Comparison of ENCODE assay signal across 9 cellular contexts in the genomic region with DNA sequence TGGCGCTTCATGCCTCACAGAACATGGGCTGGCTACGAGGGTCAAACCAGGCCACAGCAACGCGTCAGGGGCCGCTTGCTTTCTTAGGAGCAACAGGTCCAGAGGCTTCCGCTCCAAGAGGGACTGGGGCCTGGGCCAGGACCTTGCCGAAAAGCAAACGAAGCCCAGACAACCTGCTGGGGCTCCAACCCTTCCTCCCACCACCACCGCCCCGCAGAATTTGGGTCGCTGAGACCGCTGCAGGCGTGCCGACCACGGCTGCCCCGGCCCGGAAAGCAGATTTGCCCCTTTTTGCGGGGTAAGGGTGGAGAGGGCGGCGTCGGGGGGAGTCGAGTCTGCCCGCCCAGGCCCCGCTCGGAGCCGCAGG. TPM values are rescaled to one million over a fixed set of nuclear protein-coding genes. Genes with fewer than 3 reads are reported as not detected.
DNase-seq lines count a peak whose midpoint lies in the region; ATAC-seq, FAIRE-seq and TF ChIP-seq lines count a peak whose summit lies in the region.
"Had no signal": no experiment of that assay in that cellular context is flagged by ENCODE, and none has a peak within 500 bp of the region (broad histone marks: within the 10 kb centered on the region; RNA-seq: fewer than 3 reads in every experiment).

No MANE protein-coding gene starts in this region.

- 0% methylated on average over 5 of the region's 26 CpGs for WGBS in HepG2 (ENCODE audit: low lambda C conversion rate)
- WGBS in thyroid gland, 2 donors = 10 to 63% methylated on average over 1 to 3 of the region's 26 CpGs

- H3K36me3 ChIP-seq in HUES6 (ENCODE audit: control insufficient read depth, insufficient read depth, low read length) (no peaks in the 10 kb centered on the region), brain microvascular endothelial cell (replicated peaks) (no peaks in the 10 kb centered on the region), HepG2 (replicated peaks in 1 of 2; ENCODE audit: control insufficient read depth in 1 of 2, insufficient read depth in 2 of 2, low read length in 2 of 2) (no peaks in the 10 kb centered on the region), thyroid gland (no peaks in the 10 kb centered on the region)

- H3K9ac ChIP-seq in HUES6 (ENCODE audit: low read length) (peak overlapping the region; percentile 86), HepG2 (ENCODE audit: insufficient read depth, low read depth, low read length) (peak overlapping the region; percentile 80)

- peak overlapping the region; percentile 96 for H3K27ac Mint-ChIP-seq in activated CD4-positive, alpha-beta T cell treated with anti-CD3 and anti-CD28 coated beads for 36 hours

- peaks cover 21% of the 10 kb centered on the region for H3K4me1 Mint-ChIP-seq in activated CD4-positive, alpha-beta T cell treated with anti-CD3 and anti-CD28 coated beads for 36 hours

- no peak for TF ChIP-seq POLR2A in HepG2 (IDR thresholded peaks at IDR 0.05; ENCODE audit: insufficient read depth in 1 of 2, low read depth in 2 of 2, low read length in 2 of 2)
- no peak for TF ChIP-seq POLR2A in thyroid gland (IDR thresholded peaks at IDR 0.05)

- POLR2A ChIA-PET in activated CD4-positive, alpha-beta T cell treated with anti-CD3 and anti-CD28 coated beads for 36 hours (lab: Charles Lee) = interaction anchor here (1.0 to 1.5 kb wide), 8 partner anchors 21 to 115 kb away, joined by 3 to 8 read pairs (median 4); a partner anchor contains a TSS
- POLR2A ChIA-PET in HepG2 (lab: Yijun Ruan, JAX) = interaction anchor here (0.8 to 2.4 kb wide), 20 partner anchors 8 to 243 kb away, joined by 3 to 34 read pairs (median 6); a partner anchor contains a TSS

- H3K4me3 Mint-ChIP-seq in activated CD4-positive, alpha-beta T cell treated with anti-CD3 and anti-CD28 coated beads for 36 hours = peak overlapping the region; percentile 89

- intact Hi-C loops in activated CD4-positive, alpha-beta T cell treated with anti-CD3 and anti-CD28 coated beads for 36 hours (cut with DNase I, micrococcal nuclease) = loop anchor here (1.0 to 5.0 kb wide), 11 partner anchors 15 to 338 kb away; a partner anchor contains a TSS
- intact Hi-C loops in HepG2 (cut with micrococcal nuclease; ENCODE audit: unreplicated experiment) (no loop called here), thyroid gland (cut with DNase I) (no loop called here)

- peaks cover 3% of the 10 kb centered on the region for H3K27me3 Mint-ChIP-seq in activated CD4-positive, alpha-beta T cell treated with anti-CD3 and anti-CD28 coated beads for 36 hours

- BruUV-seq in HepG2 (replicated peaks; lab: Mats Ljungman, UMichigan) = no TSS peak

- H3K9me3 ChIP-seq in HUES6 (ENCODE audit: control insufficient read depth, insufficient read depth, low read depth, low read length) (no peaks in the 10 kb centered on the region), HepG2 (ENCODE audit: low read length) (no peaks in the 10 kb centered on the region), thyroid gland (no peaks in the 10 kb centered on the region)

- H3K27me3 ChIP-seq in HUES6 (ENCODE audit: control insufficient read depth, insufficient read depth, low read length) (peaks cover 27% of the 10 kb centered on the region), brain microvascular endothelial cell (replicated peaks) (no peaks in the 10 kb centered on the region), HepG2 (ENCODE audit: control insufficient read depth in 1 of 2, insufficient read depth in 2 of 2, low read length in 2 of 2) (no peaks in the 10 kb centered on the region), thyroid gland (no peaks in the 10 kb centered on the region)

- no peaks in the 10 kb centered on the region for H3K9me3 Mint-ChIP-seq in activated CD4-positive, alpha-beta T cell treated with anti-CD3 and anti-CD28 coated beads for 36 hours (ENCODE audit: low read depth)

- peaks cover 11% of the 10 kb centered on the region for H3K36me3 Mint-ChIP-seq in activated CD4-positive, alpha-beta T cell treated with anti-CD3 and anti-CD28 coated beads for 36 hours (ENCODE audit: low read depth)

- H3K27ac ChIP-seq in HUES6 (ENCODE audit: low read depth, low read length) (no peak overlapping the region), brain microvascular endothelial cell (peak overlapping the region; percentile 58), HepG2 (ENCODE audit: extremely low read length, insufficient read depth, low read length) (peak overlapping the region; percentile 82), thyroid gland (peak overlapping the region; percentile 17 to 75 (median 57))

- H3K79me2 ChIP-seq in HepG2 (ENCODE audit: insufficient read depth, low read length) = peaks cover 19% of the 10 kb centered on the region

- TF ChIP-seq EP300 in HepG2 (IDR thresholded peaks at IDR 0.05; ENCODE audit: low read depth in 2 of 2, low read length in 2 of 2) (no peak), HepG2 (CRISPR knock-in tag; IDR thresholded peaks at IDR 0.05; ENCODE audit: borderline replicate concordance) (no peak)

- ATAC-seq in activated CD4-positive, alpha-beta T cell treated with anti-CD3 and anti-CD28 coated beads for 36 hours = peak; percentile 0
- ATAC-seq in HepG2 = peak; percentile 40

- no peak overlapping the region for H2AFZ ChIP-seq in HepG2 (ENCODE audit: low read length)

- H3K4me1 ChIP-seq in HUES6 (ENCODE audit: control insufficient read depth, insufficient read depth, low read length) (peaks cover 15% of the 10 kb centered on the region; the same call in 1 of the 2 replicates), HepG2 (ENCODE audit: insufficient read depth, low read length) (peaks cover 24% of the 10 kb centered on the region), thyroid gland (peaks cover 5 to 14% of the 10 kb centered on the region in 2 donors)

- CTCF ChIA-PET in activated CD4-positive, alpha-beta T cell treated with anti-CD3 and anti-CD28 coated beads for 36 hours (lab: Charles Lee) = interaction anchor here (0.6 to 3.4 kb wide), 15 partner anchors 8 to 315 kb away, joined by 3 to 14 read pairs (median 4); a partner anchor contains a TSS
- CTCF ChIA-PET in HepG2 (lab: Yijun Ruan, JAX; ENCODE audit: low intra/inter-chr PET ratio, low total read pairs) = no interaction called here

- TF ChIP-seq CTCF in brain microvascular endothelial cell (IDR thresholded peaks at IDR 0.05; ENCODE audit: low read depth, low read length, missing control alignments) = no peak
- TF ChIP-seq CTCF in HepG2 (CRISPR knock-in tag; IDR thresholded peaks at IDR 0.05) = no peak
- no peak for TF ChIP-seq CTCF in thyroid gland (IDR thresholded peaks at IDR 0.05)

- DNase-seq in activated CD4-positive, alpha-beta T cell treated with anti-CD3 and anti-CD28 coated beads for 36 hours = peak; percentile 46
- no peak for DNase-seq in activated CD4-positive, alpha-beta T cell treated with anti-CD3 and anti-CD28 coated beads, Interleukin-2, amount 50 U/mL, for 1 hour
- peak; percentile 17 for DNase-seq in brain microvascular endothelial cell
- no peak for DNase-seq in HepG2 (ENCODE audit: low spot score)
- DNase-seq in thyroid gland = peak; percentile 16 to 40
- DNase-seq in SIG-M5 treated with dmso at 0.1 percent for 504 hours (lab: John Stamatoyannopoulos, UW; ENCODE audit: unreplicated experiment) = no peak
- no peak for DNase-seq in AG08396 (ENCODE audit: low spot score)

- H4K20me1 ChIP-seq in HepG2 (ENCODE audit: insufficient read depth, low read length) = peaks cover 5% of the 10 kb centered on the region; the same call in 1 of the 2 replicates

- in situ Hi-C loops in brain microvascular endothelial cell (cut with HindIII; ENCODE audit: low pct_ligation_motif_present, low sequenced_read_pairs) = no loop called here
- in situ Hi-C loops in HepG2 (cut with HindIII; ENCODE audit: extremely low pct_ligation_motif_present, low pct_unique_long_range_greater_than_20kb) = no loop called here

- no peak for FAIRE-seq in HepG2 (lab: Jason Lieb, UNC)

- peak overlapping the region; percentile 98 for H3K4me2 ChIP-seq in HepG2 (ENCODE audit: low read depth, low read length)

- no peak for TF ChIP-seq RAD21 in HepG2 (CRISPR knock-in tag; IDR thresholded peaks at IDR 0.05)

- H3K4me3 ChIP-seq in HUES6 (ENCODE audit: low read depth, low read length) = peak overlapping the region; percentile 92
- peak overlapping the region; percentile 75 for H3K4me3 ChIP-seq in brain microvascular endothelial cell (ENCODE audit: low read depth, low read length)
- H3K4me3 ChIP-seq in HepG2 (replicated peaks in 1 of 3; ENCODE audit: insufficient read depth in 1 of 3, low read depth in 2 of 3, low read length in 3 of 3) = peak overlapping the region; percentile 75 to 90 (median 85)
- H3K4me3 ChIP-seq in thyroid gland (replicated peaks in 1 of 3) = peak overlapping the region; percentile 59 to 92 (median 74)

RNA-seq across cellular contexts. Expression of a gene that starts 9.9 kb away (rescaled TPM):
- total RNA-seq in activated CD4-positive, alpha-beta T cell treated with anti-CD3 and anti-CD28 coated beads for 36 hours = under 1 TPM in 1 of 2 experiments, not detected in 1; 0.14 TPM
- not detected in 2 replicates for total RNA-seq in HepG2 (2016; rRNA removed; fragmentation: Illumina TruSeq; extraction: Trizol)
- not detected in 2 replicates for total RNA-seq in HepG2 (2016; cell fraction: cytosol; rRNA removed; fragmentation: Illumina TruSeq; extraction: Trizol; ENCODE audit: low read depth)
- not detected in 2 replicates for total RNA-seq in HepG2 (2016; cell fraction: insoluble cytoplasmic fraction; rRNA removed; fragmentation: Illumina TruSeq; extraction: Trizol)
- not detected in 2 replicates for total RNA-seq in HepG2 (2016; cell fraction: membrane; rRNA removed; fragmentation: Illumina TruSeq; extraction: Trizol)
- total RNA-seq in HepG2 (2016; cell fraction: nucleus; rRNA removed; fragmentation: Illumina TruSeq; extraction: Trizol) = 0.09 TPM in 1 of 2 replicates, not detected in the other
- 0.05 and 0.13 TPM in 2 replicates for polyA plus RNA-seq in HepG2 (2011; rRNA removed)
- 0.04 and 0.16 TPM in 2 replicates for polyA plus RNA-seq in HepG2 (2011; cell fraction: cytosol; rRNA removed)
- polyA plus RNA-seq in HepG2 (2011; cell fraction: nucleus; rRNA removed) = 0.64 and 1.3 TPM in 2 replicates
- 0.32 and 0.40 TPM in 2 replicates for polyA plus RNA-seq in HepG2 (2012)
- not detected in 2 replicates for polyA plus RNA-seq in HepG2 (2016; cell fraction: cytosol; fragmentation: Illumina TruSeq; extraction: Trizol; ENCODE audit: low read depth)
- polyA plus RNA-seq in HepG2 (2016; cell fraction: insoluble cytoplasmic fraction; fragmentation: Illumina TruSeq; extraction: Trizol; ENCODE audit: low read depth) = not detected in 2 replicates
- polyA plus RNA-seq in HepG2 (2016; cell fraction: membrane; fragmentation: Illumina TruSeq; extraction: Trizol; ENCODE audit: low read depth) = not detected in 2 replicates
- not detected in 2 replicates for polyA plus RNA-seq in HepG2 (2016; cell fraction: nucleus; fragmentation: Illumina TruSeq; extraction: Trizol; ENCODE audit: insufficient read depth, low read depth)
- polyA minus RNA-seq in HepG2 (2011; rRNA and poly(A)+ RNA removed; ENCODE audit: low replicate concordance) = 0.05 and 0.06 TPM in 2 replicates
- polyA minus RNA-seq in HepG2 (2011; cell fraction: cytosol; rRNA and poly(A)+ RNA removed) = not detected in 2 replicates
- polyA minus RNA-seq in HepG2 (2011; cell fraction: nucleus; rRNA and poly(A)+ RNA removed) = 0.39 TPM in 1 of 2 replicates, not detected in the other
- not detected for total RNA-seq in thyroid gland
- total RNA-seq: dermis microvascular lymphatic vessel endothelial cell had no signal

RNA-seq across cellular contexts. Expression of a gene that starts 14.5 kb away (rescaled TPM):
- 100 to 1,000 TPM; 188 to 204 TPM for total RNA-seq in activated CD4-positive, alpha-beta T cell treated with anti-CD3 and anti-CD28 coated beads for 36 hours
- total RNA-seq in HepG2 (2016; rRNA removed; fragmentation: Illumina TruSeq; extraction: Trizol) (0.66 and 1.2 TPM in 2 replicates), thyroid gland (100 to 1,000 TPM; 120 to 209 (median 157) TPM)
- total RNA-seq in HepG2 (2016; cell fraction: cytosol; rRNA removed; fragmentation: Illumina TruSeq; extraction: Trizol; ENCODE audit: low read depth) = 0.91 and 1.4 TPM in 2 replicates
- total RNA-seq in HepG2 (2016; cell fraction: insoluble cytoplasmic fraction; rRNA removed; fragmentation: Illumina TruSeq; extraction: Trizol) = 0.65 and 0.95 TPM in 2 replicates
- total RNA-seq in HepG2 (2016; cell fraction: membrane; rRNA removed; fragmentation: Illumina TruSeq; extraction: Trizol) = 0.83 TPM in 2 replicates
- 0.97 and 1.4 TPM in 2 replicates for total RNA-seq in HepG2 (2016; cell fraction: nucleus; rRNA removed; fragmentation: Illumina TruSeq; extraction: Trizol)
- polyA plus RNA-seq in HepG2 (2011; rRNA removed) = 4.5 and 6.5 TPM in 2 replicates
- polyA plus RNA-seq in HepG2 (2011; cell fraction: cytosol; rRNA removed) = 1.9 and 3.2 TPM in 2 replicates
- 28.6 and 38.6 TPM in 2 replicates for polyA plus RNA-seq in HepG2 (2011; cell fraction: nucleus; rRNA removed)
- 3.1 and 4.5 TPM in 2 replicates for polyA plus RNA-seq in HepG2 (2012)
- 0.95 and 1.3 TPM in 2 replicates for polyA plus RNA-seq in HepG2 (2016; cell fraction: cytosol; fragmentation: Illumina TruSeq; extraction: Trizol; ENCODE audit: low read depth)
- polyA plus RNA-seq in HepG2 (2016; cell fraction: insoluble cytoplasmic fraction; fragmentation: Illumina TruSeq; extraction: Trizol; ENCODE audit: low read depth) = 0.72 and 1.0 TPM in 2 replicates
- polyA plus RNA-seq in HepG2 (2016; cell fraction: membrane; fragmentation: Illumina TruSeq; extraction: Trizol; ENCODE audit: low read depth) = 0.70 and 0.74 TPM in 2 replicates
- 4.6 and 5.3 TPM in 2 replicates for polyA plus RNA-seq in HepG2 (2016; cell fraction: nucleus; fragmentation: Illumina TruSeq; extraction: Trizol; ENCODE audit: insufficient read depth, low read depth)
- polyA minus RNA-seq in HepG2 (2011; rRNA and poly(A)+ RNA removed; ENCODE audit: low replicate concordance) = 3.4 and 95.8 TPM in 2 replicates
- polyA minus RNA-seq in HepG2 (2011; cell fraction: cytosol; rRNA and poly(A)+ RNA removed) = 1.5 and 1.6 TPM in 2 replicates
- polyA minus RNA-seq in HepG2 (2011; cell fraction: nucleus; rRNA and poly(A)+ RNA removed) = 1.9 and 2.3 TPM in 2 replicates

RNA-seq across cellular contexts. Expression of a gene that starts 40.8 kb away (rescaled TPM):
- total RNA-seq in activated CD4-positive, alpha-beta T cell treated with anti-CD3 and anti-CD28 coated beads for 36 hours = not detected
- total RNA-seq in HepG2 (2016; rRNA removed; fragmentation: Illumina TruSeq; extraction: Trizol) (not detected in 2 replicates), thyroid gland (not detected)
- total RNA-seq in HepG2 (2016; cell fraction: cytosol; rRNA removed; fragmentation: Illumina TruSeq; extraction: Trizol; ENCODE audit: low read depth) = not detected in 2 replicates
- not detected in 2 replicates for total RNA-seq in HepG2 (2016; cell fraction: insoluble cytoplasmic fraction; rRNA removed; fragmentation: Illumina TruSeq; extraction: Trizol)
- total RNA-seq in HepG2 (2016; cell fraction: membrane; rRNA removed; fragmentation: Illumina TruSeq; extraction: Trizol) = not detected in 2 replicates
- not detected in 2 replicates for total RNA-seq in HepG2 (2016; cell fraction: nucleus; rRNA removed; fragmentation: Illumina TruSeq; extraction: Trizol)
- not detected in 2 replicates for polyA plus RNA-seq in HepG2 (2011; rRNA removed)
- polyA plus RNA-seq in HepG2 (2011; cell fraction: cytosol; rRNA removed) = 0.09 TPM in 1 of 2 replicates, not detected in the other
- 0.18 and 0.26 TPM in 2 replicates for polyA plus RNA-seq in HepG2 (2011; cell fraction: nucleus; rRNA removed)
- polyA plus RNA-seq in HepG2 (2012) = not detected in 2 replicates
- not detected in 2 replicates for polyA plus RNA-seq in HepG2 (2016; cell fraction: cytosol; fragmentation: Illumina TruSeq; extraction: Trizol; ENCODE audit: low read depth)
- polyA plus RNA-seq in HepG2 (2016; cell fraction: insoluble cytoplasmic fraction; fragmentation: Illumina TruSeq; extraction: Trizol; ENCODE audit: low read depth) = not detected in 2 replicates
- polyA plus RNA-seq in HepG2 (2016; cell fraction: membrane; fragmentation: Illumina TruSeq; extraction: Trizol; ENCODE audit: low read depth) = not detected in 2 replicates
- not detected in 2 replicates for polyA plus RNA-seq in HepG2 (2016; cell fraction: nucleus; fragmentation: Illumina TruSeq; extraction: Trizol; ENCODE audit: insufficient read depth, low read depth)
- 0.21 TPM in 1 of 2 replicates, not detected in the other for polyA minus RNA-seq in HepG2 (2011; rRNA and poly(A)+ RNA removed; ENCODE audit: low replicate concordance)
- not detected in 2 replicates for polyA minus RNA-seq in HepG2 (2011; cell fraction: cytosol; rRNA and poly(A)+ RNA removed)
- polyA minus RNA-seq in HepG2 (2011; cell fraction: nucleus; rRNA and poly(A)+ RNA removed) = not detected in 2 replicates
- total RNA-seq: dermis microvascular lymphatic vessel endothelial cell had no signal

RNA-seq across cellular contexts. Expression of a gene that starts 42.3 kb away (rescaled TPM):
- total RNA-seq in activated CD4-positive, alpha-beta T cell treated with anti-CD3 and anti-CD28 coated beads for 36 hours = 10 to 100 TPM; 21.6 to 26.7 TPM
- total RNA-seq in HepG2 (2016; rRNA removed; fragmentation: Illumina TruSeq; extraction: Trizol) = 19.0 and 48.9 TPM in 2 replicates
- total RNA-seq in HepG2 (2016; cell fraction: cytosol; rRNA removed; fragmentation: Illumina TruSeq; extraction: Trizol; ENCODE audit: low read depth) = 9.3 and 10.3 TPM in 2 replicates
- 17.2 and 48.2 TPM in 2 replicates for total RNA-seq in HepG2 (2016; cell fraction: insoluble cytoplasmic fraction; rRNA removed; fragmentation: Illumina TruSeq; extraction: Trizol)
- 17.0 and 19.9 TPM in 2 replicates for total RNA-seq in HepG2 (2016; cell fraction: membrane; rRNA removed; fragmentation: Illumina TruSeq; extraction: Trizol)
- 44.7 and 51.0 TPM in 2 replicates for total RNA-seq in HepG2 (2016; cell fraction: nucleus; rRNA removed; fragmentation: Illumina TruSeq; extraction: Trizol)
- polyA plus RNA-seq in HepG2 (2011; rRNA removed) = 59.5 and 60.6 TPM in 2 replicates
- polyA plus RNA-seq in HepG2 (2011; cell fraction: cytosol; rRNA removed) = 48.6 and 64.5 TPM in 2 replicates
- 146 and 162 TPM in 2 replicates for polyA plus RNA-seq in HepG2 (2011; cell fraction: nucleus; rRNA removed)
- polyA plus RNA-seq in HepG2 (2012) = 30.5 and 38.6 TPM in 2 replicates
- polyA plus RNA-seq in HepG2 (2016; cell fraction: cytosol; fragmentation: Illumina TruSeq; extraction: Trizol; ENCODE audit: low read depth) = 6.7 and 6.8 TPM in 2 replicates
- polyA plus RNA-seq in HepG2 (2016; cell fraction: insoluble cytoplasmic fraction; fragmentation: Illumina TruSeq; extraction: Trizol; ENCODE audit: low read depth) = 16.2 and 18.3 TPM in 2 replicates
- polyA plus RNA-seq in HepG2 (2016; cell fraction: membrane; fragmentation: Illumina TruSeq; extraction: Trizol; ENCODE audit: low read depth) = 11.2 and 12.8 TPM in 2 replicates
- polyA plus RNA-seq in HepG2 (2016; cell fraction: nucleus; fragmentation: Illumina TruSeq; extraction: Trizol; ENCODE audit: insufficient read depth, low read depth) = 78.7 and 83.1 TPM in 2 replicates
- 71.9 and 74.1 TPM in 2 replicates for polyA minus RNA-seq in HepG2 (2011; rRNA and poly(A)+ RNA removed; ENCODE audit: low replicate concordance)
- 24.7 and 26.8 TPM in 2 replicates for polyA minus RNA-seq in HepG2 (2011; cell fraction: cytosol; rRNA and poly(A)+ RNA removed)
- 40.9 and 45.3 TPM in 2 replicates for polyA minus RNA-seq in HepG2 (2011; cell fraction: nucleus; rRNA and poly(A)+ RNA removed)
- total RNA-seq in thyroid gland = 10 to 100 TPM; 48.2 to 73.8 (median 67.2) TPM

RNA-seq across cellular contexts. Expression of a gene that starts 42.8 kb away (rescaled TPM):
- total RNA-seq in activated CD4-positive, alpha-beta T cell treated with anti-CD3 and anti-CD28 coated beads for 36 hours = not detected
- total RNA-seq in HepG2 (2016; rRNA removed; fragmentation: Illumina TruSeq; extraction: Trizol) = not detected in 2 replicates
- not detected in 2 replicates for total RNA-seq in HepG2 (2016; cell fraction: cytosol; rRNA removed; fragmentation: Illumina TruSeq; extraction: Trizol; ENCODE audit: low read depth)
- total RNA-seq in HepG2 (2016; cell fraction: insoluble cytoplasmic fraction; rRNA removed; fragmentation: Illumina TruSeq; extraction: Trizol) = not detected in 2 replicates
- total RNA-seq in HepG2 (2016; cell fraction: membrane; rRNA removed; fragmentation: Illumina TruSeq; extraction: Trizol) = not detected in 2 replicates
- not detected in 2 replicates for total RNA-seq in HepG2 (2016; cell fraction: nucleus; rRNA removed; fragmentation: Illumina TruSeq; extraction: Trizol)
- polyA plus RNA-seq in HepG2 (2011; rRNA removed) = not detected in 2 replicates
- not detected in 2 replicates for polyA plus RNA-seq in HepG2 (2011; cell fraction: cytosol; rRNA removed)
- polyA plus RNA-seq in HepG2 (2011; cell fraction: nucleus; rRNA removed) = not detected in 2 replicates
- polyA plus RNA-seq in HepG2 (2012) = not detected in 2 replicates
- not detected in 2 replicates for polyA plus RNA-seq in HepG2 (2016; cell fraction: cytosol; fragmentation: Illumina TruSeq; extraction: Trizol; ENCODE audit: low read depth)
- not detected in 2 replicates for polyA plus RNA-seq in HepG2 (2016; cell fraction: insoluble cytoplasmic fraction; fragmentation: Illumina TruSeq; extraction: Trizol; ENCODE audit: low read depth)
- not detected in 2 replicates for polyA plus RNA-seq in HepG2 (2016; cell fraction: membrane; fragmentation: Illumina TruSeq; extraction: Trizol; ENCODE audit: low read depth)
- polyA plus RNA-seq in HepG2 (2016; cell fraction: nucleus; fragmentation: Illumina TruSeq; extraction: Trizol; ENCODE audit: insufficient read depth, low read depth) = not detected in 2 replicates
- polyA minus RNA-seq in HepG2 (2011; rRNA and poly(A)+ RNA removed; ENCODE audit: low replicate concordance) = 0.19 TPM in 1 of 2 replicates, not detected in the other
- not detected in 2 replicates for polyA minus RNA-seq in HepG2 (2011; cell fraction: cytosol; rRNA and poly(A)+ RNA removed)
- polyA minus RNA-seq in HepG2 (2011; cell fraction: nucleus; rRNA and poly(A)+ RNA removed) = not detected in 2 replicates
- not detected for total RNA-seq in thyroid gland
- total RNA-seq: dermis microvascular lymphatic vessel endothelial cell had no signal

Comparison
In these comparisons a context has a peak if more than half of its experiments do, and no peak if none do; other contexts are left out.
1. DNase-seq: peak in activated CD4-positive, alpha-beta T cell treated with anti-CD3 and anti-CD28 coated beads for 36 hours (single experiment), brain microvascular endothelial cell (single experiment) and thyroid gland (2 of 2); none in activated CD4-positive, alpha-beta T cell treated with anti-CD3 and anti-CD28 coated beads, Interleukin-2, amount 50 U/mL, for 1 hour (single experiment), HepG2 (single experiment), SIG-M5 treated with dmso at 0.1 percent for 504 hours (single experiment) and AG08396 (single experiment).
2. RNA of a gene that starts 14.5 kb away (total RNA-seq): 188 to 204 TPM in activated CD4-positive, alpha-beta T cell treated with anti-CD3 and anti-CD28 coated beads for 36 hours and 120 to 209 TPM in thyroid gland; 0.65 to 1.4 TPM in HepG2; every median in the first group is over 10 times any median in the second.
3. intact Hi-C loops: an anchor here in activated CD4-positive, alpha-beta T cell treated with anti-CD3 and anti-CD28 coated beads for 36 hours (1.0 to 5.0 kb wide); none called in HepG2 and thyroid gland.
4. Peak in every context shown above with its lines, with median percentiles within 50 percentile points of each other: H3K4me3 ChIP-seq.